22 cellular contexts compared by ENCODE assay signal in the genomic region with DNA sequence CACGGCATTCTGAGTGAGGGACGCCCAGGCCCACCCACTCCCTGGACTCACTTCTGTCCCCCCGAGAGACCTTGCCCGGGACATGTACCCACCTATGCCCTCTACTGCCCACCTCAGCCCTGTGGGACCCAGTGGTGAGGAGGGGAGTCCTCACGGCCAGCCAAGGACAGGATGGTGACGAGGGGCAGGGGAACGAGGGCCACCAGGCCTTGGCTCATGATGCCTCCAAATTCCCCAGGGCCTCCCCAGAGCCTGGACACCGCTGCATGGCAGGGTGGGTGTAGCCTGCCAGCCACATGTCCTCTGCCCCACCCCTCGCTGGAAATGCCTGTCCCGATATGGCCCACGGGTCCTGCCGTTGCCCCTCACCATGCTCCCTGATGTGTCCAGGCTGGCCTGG.
"Had no signal": no experiment of that assay in that cellular context is flagged by ENCODE, and none has a peak within 500 bp of the region (broad histone marks: within the 10 kb centered on the region; RNA-seq: fewer than 3 reads in every experiment).

No MANE protein-coding gene starts in this region.

- H3K36me3 Mint-ChIP-seq: natural killer cell had no signal

- H3K27ac ChIP-seq: esophagus squamous epithelium, gastrocnemius medialis, lower lobe of right lung, neutrophil, stomach, thyroid gland had no signal

- H3K4me2 ChIP-seq: smooth muscle cell had no signal

- DNase-seq: cortex of kidney; effector memory CD8-positive, alpha-beta T cell; erythroblast; esophagus squamous epithelium; gastrocnemius medialis; head of caudate nucleus; left ventricle myocardium superior; lower lobe of right lung; natural killer cell; stimulated activated CD4-positive, alpha-beta T cell treated with anti-CD3 and anti-CD28 coated beads, Interleukin-12 subunit alpha, Interleukin-12 subunit beta, amount 100 ng/mL, for 4 hours; stimulated activated CD4-positive, alpha-beta T cell treated with anti-CD3 and anti-CD28 coated beads, Interleukin-1b, Interleukin-23, amount 100 ng/mL, for 48 hours; stimulated activated CD4-positive, alpha-beta T cell treated with anti-CD3 and anti-CD28 coated beads, Interleukin-4, amount 100 ng/mL, for 1 hour; stimulated activated CD8-positive, alpha-beta memory T cell treated with anti-CD3 and anti-CD28 coated beads, Interleukin-4, amount 100 ng/mL, for 48 hours; stimulated activated naive CD4-positive, alpha-beta T cell treated with Interleukin-2 at 50 U/mL for 16 hours; stomach; trophoblast cell had no signal

- H3K27me3 Mint-ChIP-seq: effector memory CD8-positive, alpha-beta T cell; progenitor cell of endocrine pancreas had no signal

- H3K4me3 ChIP-seq: esophagus squamous epithelium, gastrocnemius medialis, lower lobe of right lung, pancreas, smooth muscle cell, stomach, thyroid gland had no signal

- H3K9me3 Mint-ChIP-seq: effector memory CD8-positive, alpha-beta T cell; natural killer cell had no signal

- H3K4me1 Mint-ChIP-seq: natural killer cell had no signal

- H3K4me1 ChIP-seq: esophagus squamous epithelium, gastrocnemius medialis, lower lobe of right lung, pancreas, stomach, thyroid gland had no signal

- H3K27ac Mint-ChIP-seq: natural killer cell, progenitor cell of endocrine pancreas had no signal

- H3K27me3 ChIP-seq: esophagus squamous epithelium, gastrocnemius medialis, neutrophil, pancreas, stomach, thyroid gland had no signal

- H3K4me3 Mint-ChIP-seq: effector memory CD8-positive, alpha-beta T cell; natural killer cell had no signal

- ATAC-seq: effector memory CD8-positive, alpha-beta T cell; gastrocnemius medialis; left ventricle myocardium superior; lower lobe of right lung; natural killer cell; sciatic nerve had no signal
